Comparison of ENCODE assay signal across 1 cellular context in genomic region chr6:84278311-84278710, GRCh38.
TF ChIP-seq lines count a peak whose summit lies in the region.

No MANE protein-coding gene starts in this region.

TF ChIP-seq in H1, 55 proteins besides CTCF, POLR2A, EP300 and RAD21 (continued from another document):
- TF ChIP-seq BRCA1 (IDR thresholded peaks at IDR 0.05; ENCODE audit: low read depth, low read length) (no peak), ATF3 (IDR thresholded peaks at IDR 0.05; ENCODE audit: insufficient read depth, low read depth, low read length) (no peak), SP4 (IDR thresholded peaks at IDR 0.05; ENCODE audit: low read length) (no peak), HDAC2 (IDR thresholded peaks at IDR 0.05; ENCODE audit: borderline replicate concordance in 1 of 2, low read depth in 2 of 2, low read length in 2 of 2) (no peak), MAX (IDR thresholded peaks at IDR 0.05) (no peak), SUZ12 (IDR thresholded peaks at IDR 0.05; ENCODE audit: low read length) (no peak), RNF2 (IDR thresholded peaks at IDR 0.05; ENCODE audit: borderline replicate concordance, low read depth, low read length, missing control alignments, poor library complexity, severe bottlenecking) (no peak), NRF1 (IDR thresholded peaks at IDR 0.05; ENCODE audit: low read depth, low read length) (no peak), SP2 (IDR thresholded peaks at IDR 0.05; ENCODE audit: low read length) (no peak)
TF ChIP-seq in H1: peak in this region for 0.
